Comparison of ENCODE assay signal across 13 cellular contexts in genomic region chr1:31802190-31803150, GRCh38. TPM values are rescaled to one million over a fixed set of nuclear protein-coding genes. Genes with fewer than 3 reads are reported as not detected.
A peak's percentile ranks its signal among the peaks of the same experiment; 100 is the strongest.
DNase-seq lines count a peak whose midpoint lies in the region; FAIRE-seq and TF ChIP-seq lines count a peak whose summit lies in the region.
"Had no signal": no experiment of that assay in that cellular context is flagged by ENCODE, and none has a peak within 500 bp of the region (broad histone marks: within the 10 kb centered on the region; RNA-seq: fewer than 3 reads in every experiment).

No MANE protein-coding gene starts in this region.

- H3K27me3 Mint-ChIP-seq in HFFc6 (ENCODE audit: insufficient read depth): no peaks in the 10 kb centered on the region; the same call in 1 of the 2 replicates

- DNase-seq in AG20443 (ENCODE audit: low spot score) (peak; percentile 12), HFFc6 (no peak), neuronal stem cell (ENCODE audit: low spot score) (no peak), kidney glomerular epithelial cell (lab: John Stamatoyannopoulos, UW) (no peak), H54 (ENCODE audit: insufficient read length, low spot score) (no peak), AML-193 (lab: John Stamatoyannopoulos, UW) (no peak)
- DNase-seq in stimulated activated CD4-positive, alpha-beta T cell treated with anti-CD3 and anti-CD28 coated beads, Interleukin-1b, Interleukin-23, amount 100 ng/mL, for 48 hours: no peak
- DNase-seq: DMS153, NCI-H2227 treated with DMSO at 0.1 percent for 48 hours had no signal

- H3K36me3 Mint-ChIP-seq in HFFc6 (ENCODE audit: low read depth): peaks cover 2% of the 10 kb centered on the region

- no peak overlapping the region for H2BK15ac ChIP-seq in neuronal stem cell (ENCODE audit: low read length)

- no peaks in the 10 kb centered on the region for H3K36me3 ChIP-seq in duodenal mucosa (ENCODE audit: control insufficient read depth in 1 of 2, insufficient read depth in 2 of 2, low read length in 2 of 2)
- H3K36me3 ChIP-seq in neuronal stem cell (replicated peaks in 1 of 2; ENCODE audit: control insufficient read depth in 2 of 2, insufficient read depth in 2 of 2, low read length in 2 of 2): no peaks in the 10 kb centered on the region
- H3K36me3 ChIP-seq: prostate gland had no signal

- H2BK12ac ChIP-seq in neuronal stem cell (ENCODE audit: low read length): no peak overlapping the region

- FAIRE-seq in H54 (lab: Jason Lieb, UNC): no peak

- H3K79me1 ChIP-seq in neuronal stem cell (ENCODE audit: low read depth, low read length): no peaks in the 10 kb centered on the region

- peak overlapping the region; percentile 2; the same call in 1 of the 2 replicates for H3K27ac Mint-ChIP-seq in HFFc6

- WGBS in neuronal stem cell (ENCODE audit: extremely low coverage in 2 of 2, insufficient read length in 2 of 2, insufficient replicate concordance in 1 of 2), 2 donors: no CpG with 5 or more reads among the region's 13 CpGs

- H3K27me3 ChIP-seq in duodenal mucosa (ENCODE audit: control insufficient read depth in 1 of 2, insufficient read depth in 2 of 2, low read length in 2 of 2): no peaks in the 10 kb centered on the region
- peaks cover 0 to 12% (median 0%) of the 10 kb centered on the region in 3 experiments for H3K27me3 ChIP-seq in neuronal stem cell (ENCODE audit: control insufficient read depth in 3 of 3, insufficient read depth in 3 of 3, low read depth in 1 of 3, low read length in 3 of 3)

- H3K27ac ChIP-seq in duodenal mucosa (ENCODE audit: low read depth, low read length) (no peak overlapping the region), neuronal stem cell (replicated peaks; ENCODE audit: low read length) (no peak overlapping the region)

- peak overlapping the region; percentile 51 to 65 for H3K4me3 ChIP-seq in duodenal mucosa (ENCODE audit: low read depth in 1 of 2, low read length in 2 of 2)
- H3K4me3 ChIP-seq in neuronal stem cell (ENCODE audit: low read length in 2 of 2): no peak overlapping the region
- H3K4me3 ChIP-seq: prostate gland had no signal

- no peak overlapping the region for H4K8ac ChIP-seq in neuronal stem cell (ENCODE audit: low read depth, low read length)

- H2BK5ac ChIP-seq in neuronal stem cell (ENCODE audit: low read length): no peak overlapping the region

- no peak overlapping the region for H3K18ac ChIP-seq in neuronal stem cell (ENCODE audit: low read length)

- no peak overlapping the region for H3K4me2 ChIP-seq in neuronal stem cell (ENCODE audit: insufficient read depth, low read length, poor library complexity, severe bottlenecking)

- TF ChIP-seq CTCF in HFFc6 (IDR thresholded peaks at IDR 0.05): no peak

- no peak overlapping the region for H3K4ac ChIP-seq in neuronal stem cell (ENCODE audit: low read length)

- H3K9me3 ChIP-seq in duodenal mucosa (ENCODE audit: control insufficient read depth in 1 of 2, low read length in 2 of 2): no peaks in the 10 kb centered on the region
- H3K9me3 ChIP-seq in neuronal stem cell (replicated peaks in 1 of 2; ENCODE audit: control insufficient read depth in 2 of 2, insufficient read depth in 1 of 2, low read depth in 1 of 2, low read length in 2 of 2): no peaks in the 10 kb centered on the region
- H3K9me3 ChIP-seq: prostate gland had no signal

- H3K4me1 ChIP-seq in duodenal mucosa (ENCODE audit: control insufficient read depth in 1 of 2, insufficient read depth in 2 of 2, low read length in 2 of 2): no peaks in the 10 kb centered on the region
- peaks cover 22 to 26% of the 10 kb centered on the region in 2 donors for H3K4me1 ChIP-seq in neuronal stem cell (ENCODE audit: control insufficient read depth in 2 of 2, insufficient read depth in 1 of 2, low read depth in 1 of 2, low read length in 2 of 2)
- H3K4me1 ChIP-seq: prostate gland had no signal

- H2BK120ac ChIP-seq in neuronal stem cell (ENCODE audit: low read depth, low read length): no peak overlapping the region

- peak overlapping the region; percentile 66 for H2AFZ ChIP-seq in neuronal stem cell (ENCODE audit: low read length)

- H3K9ac ChIP-seq in duodenal mucosa (ENCODE audit: low read depth in 1 of 2, low read length in 2 of 2): peak overlapping the region in 1 of 2 donors; percentile 54
- no peak overlapping the region for H3K9ac ChIP-seq in neuronal stem cell (ENCODE audit: low read depth, low read length, poor library complexity)

- peaks cover 29% of the 10 kb centered on the region for H3K4me1 Mint-ChIP-seq in HFFc6 (ENCODE audit: low read depth)

- H4K91ac ChIP-seq in neuronal stem cell (ENCODE audit: low read depth, low read length, poor library complexity): no peak overlapping the region

- no peaks in the 10 kb centered on the region for H3K9me3 Mint-ChIP-seq in HFFc6

- H3K23ac ChIP-seq in neuronal stem cell (ENCODE audit: low read depth, low read length, poor library complexity): no peak overlapping the region

- no peak for TF ChIP-seq POLR2A in H54 (IDR thresholded peaks at IDR 0.05; ENCODE audit: low read depth, low read length)

- no peak overlapping the region for H2AK5ac ChIP-seq in neuronal stem cell (ENCODE audit: low read depth, low read length)

- peak overlapping the region; percentile 65; the same call in 1 of the 2 replicates for H3K4me3 Mint-ChIP-seq in HFFc6

- no peak overlapping the region for H3K14ac ChIP-seq in neuronal stem cell (ENCODE audit: low read length)

RNA-seq across cellular contexts. Expression of gene SPOCD1, which starts 13.4 kb away (rescaled TPM):
- total RNA-seq in HFFc6 (2021; fragmentation: NEBNext Ultra II Directional; extraction: Animal tissue kit (Norgen Biotek cat#: 25700)): 10 to 100 TPM; 33.7 to 40.4 (median 35.8) TPM
- 1.1 TPM for polyA plus RNA-seq in neuronal stem cell (2013, experiment 1 of 2)
- polyA plus RNA-seq in neuronal stem cell (2013, experiment 2 of 2): 0.97 TPM
- total RNA-seq: cerebellum; T-helper 1 cell treated with Interleukin-12 subunit alpha and Interleukin-12 subunit beta and Interleukin-4 antibody, amounts not matched to agents 30 ng/mL and 1 ng/mL, for 36 hours had no signal

RNA-seq across cellular contexts. Expression of gene ADGRB2, which starts 38.3 kb away (rescaled TPM):
- total RNA-seq in HFFc6 (2021; fragmentation: NEBNext Ultra II Directional; extraction: Animal tissue kit (Norgen Biotek cat#: 25700)): 1 to 10 TPM; 4.9 to 8.8 (median 6.4) TPM
- polyA plus RNA-seq in neuronal stem cell (2013, experiment 1 of 2): 25.2 TPM
- polyA plus RNA-seq in neuronal stem cell (2013, experiment 2 of 2): 24.4 TPM

Comparison
In these comparisons a context has a peak if more than half of its experiments do, and no peak if none do; other contexts are left out.
1. H3K4me3 ChIP-seq: peak in duodenal mucosa (2 of 2); none in neuronal stem cell (0 of 2).